ENCODE assay signal across 32 cellular contexts in genomic region chr3:42900731-42901420, GRCh38. TPM values are rescaled to one million over a fixed set of nuclear protein-coding genes. Genes with fewer than 3 reads are reported as not detected.
DNase-seq lines count a peak whose midpoint lies in the region; ATAC-seq and TF ChIP-seq lines count a peak whose summit lies in the region.
"Had no signal": no experiment of that assay in that cellular context is flagged by ENCODE, and none has a peak within 500 bp of the region (broad histone marks: within the 10 kb centered on the region; RNA-seq: fewer than 3 reads in every experiment).

No MANE protein-coding gene starts in this region.

- no TSS peak for BruUV-seq in mammary epithelial cell (replicated peaks; lab: Mats Ljungman, UMichigan)

- H3K27me3 ChIP-seq in mammary epithelial cell (ENCODE audit: insufficient read depth, low read length) (peaks cover 5% of the 10 kb centered on the region), breast epithelium (no peaks in the 10 kb centered on the region), foreskin keratinocyte (peaks cover 24% of the 10 kb centered on the region), vagina (no peaks in the 10 kb centered on the region)
- H3K27me3 ChIP-seq: ovary had no signal

- no peak for TF ChIP-seq POLR2A in breast epithelium (IDR thresholded peaks at IDR 0.05)
- no peak for TF ChIP-seq POLR2A in vagina (IDR thresholded peaks at IDR 0.05)

- TF ChIP-seq CTCF in mammary epithelial cell (conservative IDR thresholded peaks at IDR 0.05 in 1 of 2, IDR thresholded peaks at IDR 0.05 in 1 of 2; ENCODE audit: extremely low read depth in 1 of 2, insufficient read depth in 1 of 2, low read depth in 1 of 2, low read length in 2 of 2), result no peak
- no peak for TF ChIP-seq CTCF in breast epithelium (IDR thresholded peaks at IDR 0.05)
- TF ChIP-seq CTCF in foreskin keratinocyte (conservative IDR thresholded peaks at IDR 0.05), result no peak
- TF ChIP-seq CTCF in vagina (IDR thresholded peaks at IDR 0.05), result no peak

- no peaks in the 10 kb centered on the region for H3K36me3 ChIP-seq in mammary epithelial cell (ENCODE audit: insufficient read depth, low read length)
- H3K36me3 ChIP-seq in breast epithelium, result no peaks in the 10 kb centered on the region
- H3K36me3 ChIP-seq in vagina, result no peaks in the 10 kb centered on the region
- H3K36me3 ChIP-seq: ovary, thoracic aorta had no signal

- no peak overlapping the region for H3K4me3 Mint-ChIP-seq in activated T-helper 17 cell treated with anti-CD3 and anti-CD28 coated beads, Interleukin-2, amount 50 U/mL, for 72 hours
- H3K4me3 Mint-ChIP-seq: activated naive CD4-positive, alpha-beta T cell treated with anti-CD3 and anti-CD28 coated beads, Interleukin-2, amount 50 U/mL, for 24 hours; brain; CD4-positive, alpha-beta memory T cell; T-helper 17 cell had no signal

- no peaks in the 10 kb centered on the region for H4K20me1 ChIP-seq in mammary epithelial cell (ENCODE audit: insufficient read depth, low read length)

- no peaks in the 10 kb centered on the region for H3K79me2 ChIP-seq in mammary epithelial cell (ENCODE audit: insufficient read depth, low read length)

- H3K4me2 ChIP-seq in mammary epithelial cell (ENCODE audit: insufficient read depth, low read depth, low read length), result no peak overlapping the region
- H3K4me2 ChIP-seq: SK-N-SH had no signal

- H3K27ac Mint-ChIP-seq in activated T-helper 17 cell treated with anti-CD3 and anti-CD28 coated beads, Interleukin-2, amount 50 U/mL, for 72 hours, result no peak overlapping the region
- H3K27ac Mint-ChIP-seq: activated naive CD4-positive, alpha-beta T cell treated with anti-CD3 and anti-CD28 coated beads, Interleukin-2, amount 50 U/mL, for 24 hours; brain; CD4-positive, alpha-beta memory T cell; T-helper 17 cell had no signal

- no peak overlapping the region for H2AFZ ChIP-seq in mammary epithelial cell (ENCODE audit: low read depth, low read length)

- in situ Hi-C loops in mammary epithelial cell (cut with MboI; ENCODE audit: low sequenced_read_pairs in 2 of 2), result no loop called here

- H3K4me1 Mint-ChIP-seq in activated T-helper 17 cell treated with anti-CD3 and anti-CD28 coated beads, Interleukin-2, amount 50 U/mL, for 72 hours, result peaks cover 8% of the 10 kb centered on the region
- H3K4me1 Mint-ChIP-seq: brain had no signal

- H3K27ac ChIP-seq in mammary epithelial cell (ENCODE audit: insufficient read depth, low read depth, low read length), result no peak overlapping the region
- H3K27ac ChIP-seq in breast epithelium, result no peak overlapping the region
- no peak overlapping the region for H3K27ac ChIP-seq in foreskin keratinocyte
- H3K27ac ChIP-seq in vagina, result peak overlapping the region; percentile 48
- H3K27ac ChIP-seq: ovary, thoracic aorta had no signal

- intact Hi-C loops in mammary epithelial cell (cut with micrococcal nuclease) (no loop called here), breast epithelium (cut with DNase I; ENCODE audit: low total_unique reads) (no loop called here), vagina (cut with DNase I) (no loop called here)

- no peaks in the 10 kb centered on the region for H3K36me3 Mint-ChIP-seq in activated T-helper 17 cell treated with anti-CD3 and anti-CD28 coated beads, Interleukin-2, amount 50 U/mL, for 72 hours (ENCODE audit: low read depth)
- H3K36me3 Mint-ChIP-seq: brain had no signal

- DNase-seq in mammary epithelial cell (peak; percentile 42), breast epithelium (ENCODE audit: low spot score in 2 of 2) (no peak), foreskin keratinocyte (peak; percentile 42 to 83), vagina (ENCODE audit: extremely low spot score in 2 of 2) (peak in 1 of 2 donors; percentile 52), NOMO-1 treated with dmso at 0.1 percent for 144 hours (lab: John Stamatoyannopoulos, UW; ENCODE audit: unreplicated experiment) (no peak), kidney glomerular epithelial cell (lab: John Stamatoyannopoulos, UW) (no peak), SKM-1 treated with dmso at 0.1 percent for 144 hours (lab: John Stamatoyannopoulos, UW; ENCODE audit: unreplicated experiment) (no peak)
- DNase-seq: activated T-cell treated with anti-CD3 and anti-CD28 coated beads for 4 hours; amniotic stem cell; CD4-positive, alpha-beta memory T cell; EL; glutamatergic neuron; H7; Kasumi-1; mesendoderm; NCI-H1417 treated with DMSO at 0.1 percent for 48 hours; NCI-H2081; NCI-H345; NCI-H82; ovary; SK-N-SH; stimulated activated naive CD8-positive, alpha-beta T cell treated with anti-CD3 and anti-CD28 coated beads, Interleukin-15, Interleukin-2, amounts not matched to agents 100 U/mL and 50 U/mL, for 24 hours; T-helper 17 cell had no signal

- dilution Hi-C loops in mammary epithelial cell (cut with HindIII; ENCODE audit: low sequenced_read_pairs), result no loop called here

- H3K9me3 Mint-ChIP-seq in activated T-helper 17 cell treated with anti-CD3 and anti-CD28 coated beads, Interleukin-2, amount 50 U/mL, for 72 hours, result peaks cover 6% of the 10 kb centered on the region

- H3K9me3 ChIP-seq in mammary epithelial cell (replicated peaks; ENCODE audit: insufficient read depth, low read length) (no peaks in the 10 kb centered on the region), breast epithelium (no peaks in the 10 kb centered on the region), vagina (no peaks in the 10 kb centered on the region)
- H3K9me3 ChIP-seq: ovary, SK-N-SH, thoracic aorta had no signal

- CTCF ChIA-PET in mammary epithelial cell (lab: Charles Lee; ENCODE audit: low non-redundant PET), result no interaction called here

- WGBS in mammary epithelial cell (ENCODE audit: low coverage, missing lambda C conversion rate), result 89% methylated on average over 6 of the region's 6 CpGs

- ATAC-seq in activated T-helper 17 cell treated with anti-CD3 and anti-CD28 coated beads, Interleukin-2, amount 50 U/mL, for 72 hours (replicated peaks), result peak; percentile 39
- ATAC-seq in foreskin keratinocyte, result peak; percentile 38
- ATAC-seq: GM12878; left lobe of liver; stimulated activated naive CD8-positive, alpha-beta T cell treated with anti-CD3 and anti-CD28 coated beads, Interleukin-15, Interleukin-2, amounts not matched to agents 100 U/mL and 50 U/mL, for 24 hours; T-helper 17 cell had no signal

- H3K9ac ChIP-seq in mammary epithelial cell (ENCODE audit: insufficient read depth, low read length), result no peak overlapping the region
- H3K9ac ChIP-seq: SK-N-SH had no signal

- no peak overlapping the region for H3K4me3 ChIP-seq in mammary epithelial cell (replicated peaks in 1 of 3; ENCODE audit: insufficient read depth in 1 of 3, low read depth in 2 of 3, low read length in 3 of 3)
- no peak overlapping the region for H3K4me3 ChIP-seq in breast epithelium
- H3K4me3 ChIP-seq in vagina, result no peak overlapping the region
- H3K4me3 ChIP-seq: GM12878, ovary, thoracic aorta had no signal

- peaks cover 19% of the 10 kb centered on the region for H3K27me3 Mint-ChIP-seq in activated T-helper 17 cell treated with anti-CD3 and anti-CD28 coated beads, Interleukin-2, amount 50 U/mL, for 72 hours

- H3K4me1 ChIP-seq in mammary epithelial cell (ENCODE audit: insufficient read depth, low read length) (peaks cover under 1% of the 10 kb centered on the region), breast epithelium (no peaks in the 10 kb centered on the region), foreskin keratinocyte (no peaks in the 10 kb centered on the region), vagina (peaks cover 7% of the 10 kb centered on the region)

RNA-seq across cellular contexts. Expression of gene ZNF662, which starts 5.1 kb away (rescaled TPM):
- 1 to 10 TPM in 1 of 2 donors, under 1 TPM in 1; 0.47 to 3.8 TPM for total RNA-seq in mammary epithelial cell
- polyA plus RNA-seq in mammary epithelial cell, result 0.12 TPM
- not detected for polyA minus RNA-seq in mammary epithelial cell
- total RNA-seq in breast epithelium, result 10 to 100 TPM in 2 of 3 donors, 1 to 10 TPM in 1; 8.2 to 17.4 (median 13.8) TPM
- total RNA-seq in activated T-helper 17 cell treated with anti-CD3 and anti-CD28 coated beads, Interleukin-2, amount 50 U/mL, for 72 hours, result under 1 TPM; 0.06 to 0.24 TPM
- total RNA-seq in foreskin keratinocyte, result 1.7 and 2.0 TPM in 2 replicates
- polyA plus RNA-seq in foreskin keratinocyte, result 1.2 TPM in 2 replicates
- 6.6 TPM for total RNA-seq in vagina
- total RNA-seq: chondrocyte, GM12878, H7 had no signal
- polyA plus RNA-seq: GM12878, neural cell had no signal

RNA-seq across cellular contexts. Expression of gene CYP8B1, which starts 25.2 kb away (rescaled TPM):
- total RNA-seq in mammary epithelial cell (not detected), breast epithelium (not detected), foreskin keratinocyte (not detected in 2 replicates), vagina (not detected)
- polyA plus RNA-seq in mammary epithelial cell (not detected), foreskin keratinocyte (not detected in 2 replicates)
- polyA minus RNA-seq in mammary epithelial cell, result not detected
- not detected for total RNA-seq in activated T-helper 17 cell treated with anti-CD3 and anti-CD28 coated beads, Interleukin-2, amount 50 U/mL, for 72 hours
- total RNA-seq: CD4-positive, alpha-beta memory T cell; chondrocyte; endothelial cell of umbilical vein; H7; T-helper 17 cell; thoracic aorta had no signal
- polyA plus RNA-seq: CD4-positive, alpha-beta memory T cell; endothelial cell of umbilical vein; GM12878; neural cell; ovary; SK-N-SH had no signal

Comparison
In these comparisons a context has a peak if more than half of its experiments do, and no peak if none do; other contexts are left out.
1. DNase-seq: peak in mammary epithelial cell (single experiment) and foreskin keratinocyte (2 of 2); none in breast epithelium (0 of 2), NOMO-1 treated with dmso at 0.1 percent for 144 hours (single experiment), kidney glomerular epithelial cell (single experiment) and SKM-1 treated with dmso at 0.1 percent for 144 hours (single experiment).